22 cellular contexts compared by ENCODE assay signal in genomic region chrX:150616179-150616862, GRCh38. TPM values are rescaled to one million over a fixed set of nuclear protein-coding genes. Genes with fewer than 3 reads are reported as not detected.
DNase-seq lines count a peak whose midpoint lies in the region; ATAC-seq, FAIRE-seq and TF ChIP-seq lines count a peak whose summit lies in the region.
"Had no signal": no experiment of that assay in that cellular context is flagged by ENCODE, and none has a peak within 500 bp of the region (broad histone marks: within the 10 kb centered on the region; RNA-seq: fewer than 3 reads in every experiment).

No MANE protein-coding gene starts in this region.

- POLR2A ChIA-PET in A549 (lab: Yijun Ruan, JAX) = no interaction called here

- peak; percentile 88 for FAIRE-seq in A549 (lab: Jason Lieb, UNC)
- FAIRE-seq in GM19239 (lab: Jason Lieb, UNC) = peak; percentile 83
- FAIRE-seq in astrocyte (lab: Jason Lieb, UNC) = peak; percentile 78

- peaks cover 10% of the 10 kb centered on the region for H3K36me3 Mint-ChIP-seq in astrocyte (ENCODE audit: low read depth, unreplicated experiment)

- no peak overlapping the region for H3K4me2 ChIP-seq in A549
- H3K4me2 ChIP-seq in astrocyte (ENCODE audit: low read length) = no peak overlapping the region

- H3K9me3 Mint-ChIP-seq in astrocyte (ENCODE audit: unreplicated experiment) = no peaks in the 10 kb centered on the region

- intact Hi-C loops in gastrocnemius medialis (cut with DNase I; ENCODE audit: low total_unique reads) = no loop called here

- CTCF ChIA-PET in A549 (lab: Yijun Ruan, JAX) = no interaction called here

- no peaks in the 10 kb centered on the region for H4K20me1 ChIP-seq in astrocyte (ENCODE audit: insufficient read depth, low read length)

- no peak overlapping the region for H3K27ac Mint-ChIP-seq in astrocyte (ENCODE audit: unreplicated experiment)

- peaks cover 6% of the 10 kb centered on the region for H3K4me1 Mint-ChIP-seq in astrocyte (ENCODE audit: low read depth, unreplicated experiment)
- H3K4me1 Mint-ChIP-seq: CD14-positive monocyte had no signal

- ATAC-seq in A549 (no peak), gastrocnemius medialis (no peak)
- ATAC-seq in activated CD4-positive, CD25-positive, alpha-beta regulatory T cell treated with anti-CD3 and anti-CD28 coated beads, Interleukin-2, amount 50 U/mL, for 24 hours = no peak
- ATAC-seq: PC-3 had no signal

- no peaks in the 10 kb centered on the region for H3K27me3 ChIP-seq in astrocyte (ENCODE audit: insufficient read depth, low read length)
- H3K27me3 ChIP-seq in gastrocnemius medialis = no peaks in the 10 kb centered on the region
- H3K27me3 ChIP-seq: SJSA1 had no signal

- H3K27ac ChIP-seq in A549 (no peak overlapping the region), astrocyte (ENCODE audit: low read depth, low read length) (no peak overlapping the region), gastrocnemius medialis (no peak overlapping the region)
- H3K27ac ChIP-seq: GM23248, RWPE1, SJSA1 had no signal

- no peaks in the 10 kb centered on the region for H3K79me2 ChIP-seq in astrocyte (ENCODE audit: insufficient read depth, low read length)

- TF ChIP-seq CTCF in A549 (IDR thresholded peaks at IDR 0.05) (no peak), astrocyte (IDR thresholded peaks at IDR 0.05; ENCODE audit: insufficient read depth, low read depth, low read length) (no peak), gastrocnemius medialis (IDR thresholded peaks at IDR 0.05 in 4 of 5, conservative IDR thresholded peaks at IDR 0.05 in 1 of 5) (no peak)

- in situ Hi-C loops in gastrocnemius medialis (cut with MboI; ENCODE audit: low sequenced_read_pairs in 4 of 4) = no loop called here

- TF ChIP-seq POLR2A in A549 (IDR thresholded peaks at IDR 0.05; ENCODE audit: low read length) (no peak), gastrocnemius medialis (IDR thresholded peaks at IDR 0.05) (no peak)

- no peaks in the 10 kb centered on the region for H3K27me3 Mint-ChIP-seq in astrocyte (ENCODE audit: low read depth, unreplicated experiment)

- 90% methylated on average over 7 of the region's 7 CpGs for WGBS in A549 (ENCODE audit: missing lambda C conversion rate)

- peaks cover 3% of the 10 kb centered on the region for H3K36me3 ChIP-seq in astrocyte (ENCODE audit: insufficient read depth, low read length)
- H3K36me3 ChIP-seq in gastrocnemius medialis = peaks cover 0 to 5% of the 10 kb centered on the region in 2 donors
- H3K36me3 ChIP-seq: SJSA1 had no signal

- H2AFZ ChIP-seq in astrocyte (ENCODE audit: low read depth, low read length) = no peak overlapping the region
- H2AFZ ChIP-seq: GM23248 had no signal

- TF ChIP-seq RAD21 in A549 (conservative IDR thresholded peaks at IDR 0.05 in 1 of 2, IDR thresholded peaks at IDR 0.05 in 1 of 2) = no peak

- no peak overlapping the region for H3K9ac ChIP-seq in astrocyte (ENCODE audit: low read length)
- H3K9ac ChIP-seq: GM23248 had no signal

- DNase-seq in A549 (ENCODE audit: low read depth in 1 of 2, low spot score in 1 of 2) (no peak), GM19239 (ENCODE audit: insufficient read length, low spot score) (no peak), OCI-M1 (lab: John Stamatoyannopoulos, UW) (peak; percentile 72), astrocyte (ENCODE audit: low read depth) (no peak), DMS153 treated with DMSO at 0.1 percent for 48 hours (lab: John Stamatoyannopoulos, UW; ENCODE audit: unreplicated experiment) (no peak), gastrocnemius medialis (no peak)
- DNase-seq in stimulated activated CD4-positive, alpha-beta T cell treated with anti-CD3 and anti-CD28 coated beads, Interleukin-2, amount 100 ng/mL, for 24 hours = no peak
- DNase-seq: Caco-2, DMS153, EL, KG1, NCI-H1105 treated with DMSO at 0.1 percent for 48 hours, NCI-H1694 treated with DMSO at 0.1 percent for 48 hours, NCI-H2107, NCI-H2227 treated with DMSO at 0.1 percent for 48 hours, NCI-H524, PC-3 had no signal

- no peak overlapping the region for H3K4me3 Mint-ChIP-seq in astrocyte (ENCODE audit: unreplicated experiment)
- H3K4me3 Mint-ChIP-seq: CD14-positive monocyte had no signal

- H3K9me3 ChIP-seq in A549 = no peaks in the 10 kb centered on the region
- no peaks in the 10 kb centered on the region for H3K9me3 ChIP-seq in astrocyte (ENCODE audit: insufficient read depth, low read depth, low read length)
- no peaks in the 10 kb centered on the region for H3K9me3 ChIP-seq in gastrocnemius medialis
- H3K9me3 ChIP-seq: Caco-2, SJSA1 had no signal

- TF ChIP-seq EP300 in A549 (IDR thresholded peaks at IDR 0.05) = no peak

- H3K4me3 ChIP-seq in A549 (no peak overlapping the region), astrocyte (ENCODE audit: insufficient read depth, low read depth, low read length) (no peak overlapping the region), gastrocnemius medialis (no peak overlapping the region)
- H3K4me3 ChIP-seq: GM23248, SJSA1 had no signal

- H3K4me1 ChIP-seq in A549 = no peaks in the 10 kb centered on the region
- H3K4me1 ChIP-seq in astrocyte (ENCODE audit: insufficient read depth, low read length) = no peaks in the 10 kb centered on the region
- no peaks in the 10 kb centered on the region for H3K4me1 ChIP-seq in gastrocnemius medialis
- H3K4me1 ChIP-seq: Caco-2, SJSA1 had no signal

TF ChIP-seq in A549, 52 proteins besides CTCF, POLR2A, EP300 and RAD21:
- TF ChIP-seq FOXS1 (CRISPR knock-in tag; IDR thresholded peaks at IDR 0.05) (no peak), HOXA7 (CRISPR knock-in tag; IDR thresholded peaks at IDR 0.05) (no peak), JUNB (IDR thresholded peaks at IDR 0.05) (no peak), MYC (IDR thresholded peaks at IDR 0.05; ENCODE audit: borderline replicate concordance, low read length) (no peak), ZFP36 (IDR thresholded peaks at IDR 0.05; ENCODE audit: borderline replicate concordance, partially characterized antibody) (no peak), CHD2 (IDR thresholded peaks at IDR 0.05; ENCODE audit: low read length, partially characterized antibody) (no peak), MAX (IDR thresholded peaks at IDR 0.05) (no peak), BCL3 (IDR thresholded peaks at IDR 0.05) (no peak), SMC3 (IDR thresholded peaks at IDR 0.05) (no peak), MAFK (IDR thresholded peaks at IDR 0.05; ENCODE audit: partially characterized antibody) (no peak), BHLHE40 (IDR thresholded peaks at IDR 0.05; ENCODE audit: low read depth, low read length) (no peak), TP53 (CRISPR knock-in tag; IDR thresholded peaks at IDR 0.05) (no peak)

RNA-seq across cellular contexts. Expression of gene MTM1, which starts 47.9 kb away (rescaled TPM):
- polyA plus RNA-seq in A549 (2011; rRNA removed) (8.5 and 9.0 TPM in 2 replicates), A549 (2017; fragmentation: RNase III; extraction: RNeasy Plus Mini Kit Qiagen cat#74134 plus additional on column Dnase treatment) (6.5 to 8.5 TPM (median 8.2 TPM) in 3 replicates)
- 1.7 and 1.9 TPM in 2 replicates for polyA plus RNA-seq in A549 (2012; cell fraction: cytosol; rRNA removed)
- polyA plus RNA-seq in A549 (2012; cell fraction: nucleus; rRNA removed) = 1.1 and 1.8 TPM in 2 replicates
- 3.7 and 4.7 TPM in 2 replicates for polyA minus RNA-seq in A549 (2011; rRNA and poly(A)+ RNA removed)
- total RNA-seq in astrocyte (10.7 and 11.0 TPM in 2 replicates), gastrocnemius medialis (10 to 100 TPM in 3 of 4 donors, 1 to 10 TPM in 1; 6.3 to 18.1 (median 11.5) TPM)
